In genomic region chr10:85608706-85609105, GRCh38 we compare ENCODE assay signal across 23 cellular contexts.
"Had no signal": no experiment of that assay in that cellular context is flagged by ENCODE, and none has a peak within 500 bp of the region (broad histone marks: within the 10 kb centered on the region; RNA-seq: fewer than 3 reads in every experiment).

No MANE protein-coding gene starts in this region.

- H3K4me1 Mint-ChIP-seq: mesothelial cell of epicardium had no signal

- ATAC-seq: effector memory CD8-positive, alpha-beta T cell; foreskin keratinocyte; left cardiac atrium; lower lobe of right lung; natural killer cell treated with Interleukin-12 subunit alpha and Interleukin-12 subunit beta and Interleukin-15 and Interleukin-18, amount 100 ng/mL, for 72 hours; sciatic nerve; stimulated activated naive B cell treated with anti-CD40 and anti-IgM and Interleukin-4, amounts not matched to agents 10 μg/mL and 1 μg/mL and 100 μg/mL, for 72 hours; stimulated activated naive CD8-positive, alpha-beta T cell treated with anti-CD3 and anti-CD28 coated beads, Interleukin-15, amount 100 ng/mL, for 72 hours had no signal

- H3K36me3 Mint-ChIP-seq: immature natural killer cell; memory B cell; mesothelial cell of epicardium; natural killer cell treated with Interleukin-12 subunit alpha and Interleukin-12 subunit beta and Interleukin-15 and Interleukin-18, amount 100 ng/mL, for 72 hours; stimulated activated naive B cell treated with anti-CD40 and anti-IgM and Interleukin-4, amounts not matched to agents 10 μg/mL and 1 μg/mL and 100 μg/mL, for 72 hours had no signal

- H3K27me3 ChIP-seq: foreskin keratinocyte, neural progenitor cell, spleen, testis, tibial nerve had no signal

- H3K27ac ChIP-seq: foreskin keratinocyte, left ventricle myocardium inferior, lower lobe of right lung, neural progenitor cell, parathyroid adenoma, prostate gland, spleen, testis, tibial nerve had no signal

- H3K4me3 Mint-ChIP-seq: effector memory CD8-positive, alpha-beta T cell; memory B cell; mesothelial cell of epicardium; natural killer cell treated with Interleukin-12 subunit alpha and Interleukin-12 subunit beta and Interleukin-15 and Interleukin-18, amount 100 ng/mL, for 72 hours; neural progenitor cell; stimulated activated naive B cell treated with anti-CD40 and anti-IgM and Interleukin-4, amounts not matched to agents 10 μg/mL and 1 μg/mL and 100 μg/mL, for 72 hours; stimulated activated naive CD8-positive, alpha-beta T cell treated with anti-CD3 and anti-CD28 coated beads, Interleukin-15, amount 100 ng/mL, for 72 hours had no signal

- H3K4me1 ChIP-seq: foreskin keratinocyte, left ventricle myocardium inferior, lower lobe of right lung, neural progenitor cell, parathyroid adenoma, prostate gland, testis had no signal

- H3K27ac Mint-ChIP-seq: effector memory CD8-positive, alpha-beta T cell; memory B cell; mesothelial cell of epicardium; natural killer cell treated with Interleukin-12 subunit alpha and Interleukin-12 subunit beta and Interleukin-15 and Interleukin-18, amount 100 ng/mL, for 72 hours; neural progenitor cell; stimulated activated naive B cell treated with anti-CD40 and anti-IgM and Interleukin-4, amounts not matched to agents 10 μg/mL and 1 μg/mL and 100 μg/mL, for 72 hours; stimulated activated naive CD8-positive, alpha-beta T cell treated with anti-CD3 and anti-CD28 coated beads, Interleukin-15, amount 100 ng/mL, for 72 hours had no signal

- DNase-seq: effector memory CD8-positive, alpha-beta T cell; foreskin keratinocyte; immature natural killer cell; kidney; left cardiac atrium; left ventricle myocardium inferior; lower lobe of right lung; occipital lobe; spleen; stimulated activated CD4-positive, alpha-beta T cell treated with anti-CD3 and anti-CD28 coated beads, Interleukin-15, amount 100 ng/mL, for 24 hours; stimulated activated CD4-positive, alpha-beta T cell treated with anti-CD3 and anti-CD28 coated beads, Interleukin-1b, Interleukin-23, amount 100 ng/mL, for 48 hours; stimulated activated CD4-positive, alpha-beta T cell treated with anti-CD3 and anti-CD28 coated beads, Interleukin-4, amount 100 ng/mL, for 4 hours; stimulated activated naive B cell treated with anti-CD40 and anti-IgM and Interleukin-4, amounts not matched to agents 10 μg/mL and 1 μg/mL and 100 μg/mL, for 72 hours; stimulated activated naive CD8-positive, alpha-beta T cell treated with anti-CD3 and anti-CD28 coated beads, Interleukin-15, amount 100 ng/mL, for 72 hours; testis had no signal

- H3K9me3 ChIP-seq: left ventricle myocardium inferior, lower lobe of right lung, prostate gland, testis, tibial nerve had no signal

- H3K36me3 ChIP-seq: left ventricle myocardium inferior, lower lobe of right lung, neural progenitor cell, prostate gland, spleen, tibial nerve had no signal

- H3K9me3 Mint-ChIP-seq: effector memory CD8-positive, alpha-beta T cell; mesothelial cell of epicardium; stimulated activated naive B cell treated with anti-CD40 and anti-IgM and Interleukin-4, amounts not matched to agents 10 μg/mL and 1 μg/mL and 100 μg/mL, for 72 hours; stimulated activated naive CD8-positive, alpha-beta T cell treated with anti-CD3 and anti-CD28 coated beads, Interleukin-15, amount 100 ng/mL, for 72 hours had no signal

- H3K27me3 Mint-ChIP-seq: effector memory CD8-positive, alpha-beta T cell; natural killer cell treated with Interleukin-12 subunit alpha and Interleukin-12 subunit beta and Interleukin-15 and Interleukin-18, amount 100 ng/mL, for 72 hours; stimulated activated naive B cell treated with anti-CD40 and anti-IgM and Interleukin-4, amounts not matched to agents 10 μg/mL and 1 μg/mL and 100 μg/mL, for 72 hours; stimulated activated naive CD8-positive, alpha-beta T cell treated with anti-CD3 and anti-CD28 coated beads, Interleukin-15, amount 100 ng/mL, for 72 hours had no signal

- H3K4me3 ChIP-seq: left ventricle myocardium inferior, lower lobe of right lung, neural progenitor cell, prostate gland, spleen, testis, tibial nerve had no signal
